Comparison of ENCODE assay signal across 24 cellular contexts in the genomic region with DNA sequence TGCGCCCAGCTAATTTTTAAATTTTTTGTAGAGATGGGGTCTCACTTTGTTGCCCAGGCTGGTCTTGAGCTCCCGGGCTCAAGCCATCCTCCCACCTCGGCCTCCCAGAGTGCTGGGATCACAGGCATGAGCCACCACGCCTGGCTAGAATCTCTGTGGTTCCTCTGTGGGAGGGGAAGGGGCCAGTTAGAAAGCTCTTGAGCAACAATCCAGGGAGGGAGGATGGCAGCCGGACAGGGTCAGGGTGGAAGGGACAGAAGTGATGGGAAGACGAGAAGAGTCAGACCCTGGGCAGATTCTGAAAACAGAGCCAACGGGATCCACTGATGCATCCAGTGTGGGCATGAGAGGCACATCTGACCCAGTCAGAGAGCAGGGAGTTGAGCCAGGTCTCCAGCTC.
"Had no signal": no experiment of that assay in that cellular context is flagged by ENCODE, and none has a peak within 500 bp of the region (broad histone marks: within the 10 kb centered on the region; RNA-seq: fewer than 3 reads in every experiment).

No MANE protein-coding gene starts in this region.

- ATAC-seq: activated CD8-positive, alpha-beta T cell treated with anti-CD3 and anti-CD28 coated beads for 36 hours; activated naive CD8-positive, alpha-beta T cell treated with anti-CD3 and anti-CD28 coated beads, Interleukin-2, amount 50 U/mL, for 24 hours; Panc1 had no signal

- H3K27me3 Mint-ChIP-seq: activated CD4-positive, alpha-beta T cell treated with anti-CD3 and anti-CD28 coated beads, Interleukin-2, amount 10 ng/mL, durations not matched to agents 24 days and 14 days; activated CD8-positive, alpha-beta T cell treated with anti-CD3 and anti-CD28 coated beads for 36 hours; activated naive CD8-positive, alpha-beta T cell; activated naive CD8-positive, alpha-beta T cell treated with anti-CD3 and anti-CD28 coated beads, Interleukin-2, amount 50 U/mL, for 24 hours; brain had no signal

- H3K4me1 Mint-ChIP-seq: activated CD4-positive, alpha-beta T cell treated with anti-CD3 and anti-CD28 coated beads, Interleukin-2, amount 10 ng/mL, durations not matched to agents 24 days and 14 days; activated naive CD4-positive, alpha-beta T cell treated with anti-CD3 and anti-CD28 coated beads, Interleukin-2, amount 10 ng/mL, durations not matched to agents 7 days and 5 days; activated naive CD8-positive, alpha-beta T cell treated with anti-CD3 and anti-CD28 coated beads, Interleukin-2, amount 50 U/mL, for 24 hours had no signal

- H3K4me3 Mint-ChIP-seq: activated CD4-positive, alpha-beta T cell treated with anti-CD3 and anti-CD28 coated beads, Interleukin-2, amount 10 ng/mL, durations not matched to agents 24 days and 14 days; activated CD8-positive, alpha-beta T cell treated with anti-CD3 and anti-CD28 coated beads for 36 hours; activated naive CD4-positive, alpha-beta T cell treated with anti-CD3 and anti-CD28 coated beads, Interleukin-2, amount 10 ng/mL, durations not matched to agents 7 days and 5 days; activated naive CD8-positive, alpha-beta T cell; activated naive CD8-positive, alpha-beta T cell treated with anti-CD3 and anti-CD28 coated beads, Interleukin-2, amount 50 U/mL, for 24 hours; activated T-helper 1 cell treated with anti-CD3 and anti-CD28 coated beads, Interleukin-12 subunit alpha, Interleukin-12 subunit beta, Interleukin-2, Interleukin-4 antibody, amounts not matched to agents 30 ng/mL and 10 ng/mL and 1 ng/mL, durations not matched to agents 14 hours and 24 hours and 36 hours; brain; T-helper 2 cell treated with Interferon-gamma antibody and Interleukin-4, amounts not matched to agents 5 μg/mL and 100 μg/mL, for 36 hours had no signal

- DNase-seq: activated CD4-positive, alpha-beta T cell treated with anti-CD3 and anti-CD28 coated beads, Interleukin-2, amount 10 ng/mL, durations not matched to agents 24 days and 14 days; activated CD4-positive, alpha-beta T cell treated with anti-CD3 and anti-CD28 coated beads, Interleukin-2, amount 50 U/mL, for 4 hours; activated CD8-positive, alpha-beta T cell treated with anti-CD3 and anti-CD28 coated beads for 36 hours; activated gamma-delta T cell treated with Interleukin-2 at 50 U/mL for 16 hours; activated naive CD4-positive, alpha-beta T cell treated with anti-CD3 and anti-CD28 coated beads, Interleukin-2, amount 10 ng/mL, durations not matched to agents 7 days and 5 days; activated naive CD8-positive, alpha-beta T cell treated with anti-CD3 and anti-CD28 coated beads, Interleukin-2, amount 50 U/mL, for 24 hours; anterior cingulate cortex; caudate nucleus; KG1; MM.1S; MV-4-11; NCI-H1092; NCI-H1436 treated with DMSO at 0.1 percent for 48 hours; NCI-H1694 treated with DMSO at 0.1 percent for 48 hours; NCI-H2029; NCI-H345; NCI-H524 treated with DMSO at 0.1 percent for 48 hours; SHP77; SJCRH30 had no signal

- H3K27ac Mint-ChIP-seq: activated CD4-positive, alpha-beta T cell treated with anti-CD3 and anti-CD28 coated beads, Interleukin-2, amount 10 ng/mL, durations not matched to agents 24 days and 14 days; activated CD8-positive, alpha-beta T cell treated with anti-CD3 and anti-CD28 coated beads for 36 hours; activated naive CD4-positive, alpha-beta T cell treated with anti-CD3 and anti-CD28 coated beads, Interleukin-2, amount 10 ng/mL, durations not matched to agents 7 days and 5 days; activated naive CD8-positive, alpha-beta T cell; activated naive CD8-positive, alpha-beta T cell treated with anti-CD3 and anti-CD28 coated beads, Interleukin-2, amount 50 U/mL, for 24 hours; activated T-helper 1 cell treated with anti-CD3 and anti-CD28 coated beads, Interleukin-12 subunit alpha, Interleukin-12 subunit beta, Interleukin-2, Interleukin-4 antibody, amounts not matched to agents 30 ng/mL and 10 ng/mL and 1 ng/mL, durations not matched to agents 14 hours and 24 hours and 36 hours; T-helper 2 cell treated with Interferon-gamma antibody and Interleukin-4, amounts not matched to agents 5 μg/mL and 100 μg/mL, for 36 hours had no signal

- H3K9me3 Mint-ChIP-seq: activated CD8-positive, alpha-beta T cell treated with anti-CD3 and anti-CD28 coated beads for 36 hours had no signal
